In genomic region chrX:147699061-147699460, GRCh38 we compare ENCODE assay signal across 17 cellular contexts.
A peak's percentile ranks its signal among the peaks of the same experiment; 100 is the strongest.
DNase-seq lines count a peak whose midpoint lies in the region; ATAC-seq and TF ChIP-seq lines count a peak whose summit lies in the region.
"Had no signal": no experiment of that assay in that cellular context is flagged by ENCODE, and none has a peak within 500 bp of the region (broad histone marks: within the 10 kb centered on the region; RNA-seq: fewer than 3 reads in every experiment).

No MANE protein-coding gene starts in this region.

- in situ Hi-C loops in HAP-1 (cut with MboI; ENCODE audit: low sequenced_read_pairs), result no loop called here

- no peak for TF ChIP-seq EP300 in upper lobe of left lung (IDR thresholded peaks at IDR 0.05)

- H3K9me3 ChIP-seq in HAP-1 (no peaks in the 10 kb centered on the region; the same call in 1 of the 2 replicates), SJCRH30 (replicated peaks) (no peaks in the 10 kb centered on the region), upper lobe of left lung (no peaks in the 10 kb centered on the region), uterus (no peaks in the 10 kb centered on the region)

- H3K36me3 ChIP-seq in HAP-1 (replicated peaks), result no peaks in the 10 kb centered on the region
- H3K36me3 ChIP-seq in SJCRH30, result no peaks in the 10 kb centered on the region
- H3K36me3 ChIP-seq in upper lobe of left lung, result no peaks in the 10 kb centered on the region
- no peaks in the 10 kb centered on the region for H3K36me3 ChIP-seq in uterus

- DNase-seq in ELF-1 (ENCODE audit: low read depth, low spot score) (peak; percentile 80), HAP-1 (ENCODE audit: low spot score in 2 of 2) (peak; percentile 24 to 69), SJCRH30 (peak; percentile 1 to 2), left kidney (ENCODE audit: low read depth, low spot score) (peak; percentile 7), GM20000 (ENCODE audit: low spot score) (no peak), upper lobe of left lung (no peak), uterus (no peak)
- DNase-seq: AML-193; Calu3; CD4-positive, CD25-positive, alpha-beta regulatory T cell; KG1; NCI-H2081; NCI-H2227 treated with DMSO at 0.1 percent for 48 hours; NCI-H524 treated with DMSO at 0.1 percent for 48 hours; NK-92 treated with Interleukin-12 subunit alpha and Interleukin-12 subunit beta, amount 100 ng/mL, for 24 hours; PC-3 had no signal

- WGBS in upper lobe of left lung, 2 donors, result 33 to 67% methylated on average over 1 to 2 of the region's 2 CpGs

- TF ChIP-seq CTCF in GM20000 (IDR thresholded peaks at IDR 0.05; ENCODE audit: extremely low read depth, missing control alignments) (no peak), upper lobe of left lung (IDR thresholded peaks at IDR 0.05) (no peak), uterus (IDR thresholded peaks at IDR 0.05) (no peak)

- no peak for ATAC-seq in upper lobe of left lung (ENCODE audit: low FRiP score in 2 of 2)
- ATAC-seq: PC-3 had no signal

- H3K4me3 ChIP-seq in HAP-1, result no peak overlapping the region
- no peak overlapping the region for H3K4me3 ChIP-seq in SJCRH30
- no peak overlapping the region for H3K4me3 ChIP-seq in upper lobe of left lung
- no peak overlapping the region for H3K4me3 ChIP-seq in uterus

- no peak for TF ChIP-seq POLR2A in upper lobe of left lung (IDR thresholded peaks at IDR 0.05)
- TF ChIP-seq POLR2A in uterus (IDR thresholded peaks at IDR 0.05), result no peak

- H3K27me3 ChIP-seq in HAP-1 (ENCODE audit: low read depth) (no peaks in the 10 kb centered on the region), SJCRH30 (no peaks in the 10 kb centered on the region), upper lobe of left lung (no peaks in the 10 kb centered on the region), uterus (no peaks in the 10 kb centered on the region)

- intact Hi-C loops in uterus (cut with DNase I; ENCODE audit: low total_unique reads), result no loop called here

- no peak overlapping the region for H3K27ac ChIP-seq in SJCRH30
- H3K27ac ChIP-seq in upper lobe of left lung, result no peak overlapping the region
- no peak overlapping the region for H3K27ac ChIP-seq in uterus
- H3K27ac ChIP-seq: HL-60 had no signal

- H3K4me1 ChIP-seq in HAP-1, result peaks cover 3% of the 10 kb centered on the region; the same call in 1 of the 2 replicates
- no peaks in the 10 kb centered on the region for H3K4me1 ChIP-seq in SJCRH30
- no peaks in the 10 kb centered on the region for H3K4me1 ChIP-seq in upper lobe of left lung
- H3K4me1 ChIP-seq in uterus, result no peaks in the 10 kb centered on the region

Comparison
In these comparisons a context has a peak if more than half of its experiments do, and no peak if none do; other contexts are left out.
1. DNase-seq: peak in ELF-1 (single experiment), HAP-1 (2 of 2), SJCRH30 (2 of 2) and left kidney (single experiment); none in GM20000 (single experiment), upper lobe of left lung (0 of 2) and uterus (0 of 2).